1 cellular context compared by ENCODE assay signal in genomic region chr17:2710075-2710803, GRCh38.
TF ChIP-seq lines count a peak whose summit lies in the region.

No MANE protein-coding gene starts in this region.

TF ChIP-seq in H1, 55 proteins besides CTCF, POLR2A, EP300 and RAD21:
- TF ChIP-seq ATF2 (IDR thresholded peaks at IDR 0.05; ENCODE audit: low read length) (no peak), KDM4A (IDR thresholded peaks at IDR 0.05; ENCODE audit: low read depth, low read length, severe bottlenecking) (no peak), BCL11A (IDR thresholded peaks at IDR 0.05; ENCODE audit: low read depth in 2 of 2, low read length in 2 of 2) (no peak), NRF1 (IDR thresholded peaks at IDR 0.05; ENCODE audit: low read depth, low read length) (no peak), EGR1 (IDR thresholded peaks at IDR 0.05; ENCODE audit: borderline replicate concordance, low read depth, low read length) (no peak), EZH2 (IDR thresholded peaks at IDR 0.05; ENCODE audit: low read depth, low read length, severe bottlenecking) (no peak), RFX5 (IDR thresholded peaks at IDR 0.05; ENCODE audit: borderline replicate concordance, low read depth, low read length) (no peak)
